27 cellular contexts compared by ENCODE assay signal in genomic region chr18:29012364-29012763, GRCh38.
"Had no signal": no experiment of that assay in that cellular context is flagged by ENCODE, and none has a peak within 500 bp of the region (broad histone marks: within the 10 kb centered on the region; RNA-seq: fewer than 3 reads in every experiment).

No MANE protein-coding gene starts in this region.

- H3K4me3 Mint-ChIP-seq: activated CD4-positive, alpha-beta T cell treated with anti-CD3 and anti-CD28 coated beads for 36 hours; activated CD8-positive, alpha-beta T cell treated with anti-CD3 and anti-CD28 coated beads for 36 hours; activated naive CD4-positive, alpha-beta T cell treated with anti-CD3 and anti-CD28 coated beads, Interleukin-2, amount 50 U/mL, for 24 hours; activated naive CD8-positive, alpha-beta T cell treated with anti-CD3 and anti-CD28 coated beads, Interleukin-2, amount 50 U/mL, for 24 hours; activated T-cell treated with anti-CD3 and anti-CD28 coated beads, Interleukin-2, amount 50 U/mL, for 72 hours; central memory CD8-positive, alpha-beta T cell; T-cell had no signal

- H3K36me3 Mint-ChIP-seq: activated naive CD4-positive, alpha-beta T cell treated with anti-CD3 and anti-CD28 coated beads, Interleukin-2, amount 50 U/mL, for 24 hours; T-cell had no signal

- H3K4me3 ChIP-seq: ascending aorta, body of pancreas, MG63, SK-N-MC had no signal

- H3K9me3 Mint-ChIP-seq: activated naive CD8-positive, alpha-beta T cell treated with anti-CD3 and anti-CD28 coated beads, Interleukin-2, amount 50 U/mL, for 24 hours; central memory CD8-positive, alpha-beta T cell had no signal

- H3K27me3 ChIP-seq: ascending aorta, body of pancreas, MG63 had no signal

- H3K27ac Mint-ChIP-seq: activated CD4-positive, alpha-beta T cell treated with anti-CD3 and anti-CD28 coated beads for 36 hours; activated CD8-positive, alpha-beta T cell treated with anti-CD3 and anti-CD28 coated beads for 36 hours; activated naive CD4-positive, alpha-beta T cell treated with anti-CD3 and anti-CD28 coated beads, Interleukin-2, amount 50 U/mL, for 24 hours; activated naive CD8-positive, alpha-beta T cell treated with anti-CD3 and anti-CD28 coated beads, Interleukin-2, amount 50 U/mL, for 24 hours; activated T-cell treated with anti-CD3 and anti-CD28 coated beads, Interleukin-2, amount 50 U/mL, for 72 hours; T-cell had no signal

- H3K27ac ChIP-seq: ascending aorta, body of pancreas, SK-N-MC had no signal

- H3K9me3 ChIP-seq: ascending aorta, body of pancreas, MG63 had no signal

- H3K27me3 Mint-ChIP-seq: activated CD4-positive, alpha-beta T cell treated with anti-CD3 and anti-CD28 coated beads for 36 hours; activated CD8-positive, alpha-beta T cell treated with anti-CD3 and anti-CD28 coated beads for 36 hours; activated naive CD4-positive, alpha-beta T cell treated with anti-CD3 and anti-CD28 coated beads, Interleukin-2, amount 50 U/mL, for 24 hours; activated naive CD8-positive, alpha-beta T cell treated with anti-CD3 and anti-CD28 coated beads, Interleukin-2, amount 50 U/mL, for 24 hours; central memory CD8-positive, alpha-beta T cell; T-cell had no signal

- H3K4me1 ChIP-seq: ascending aorta, body of pancreas had no signal

- H3K4me1 Mint-ChIP-seq: activated CD4-positive, alpha-beta T cell treated with anti-CD3 and anti-CD28 coated beads for 36 hours; activated naive CD4-positive, alpha-beta T cell treated with anti-CD3 and anti-CD28 coated beads, Interleukin-2, amount 50 U/mL, for 24 hours; activated naive CD8-positive, alpha-beta T cell treated with anti-CD3 and anti-CD28 coated beads, Interleukin-2, amount 50 U/mL, for 24 hours; central memory CD8-positive, alpha-beta T cell; T-cell had no signal

- H3K36me3 ChIP-seq: ascending aorta, MG63 had no signal

- DNase-seq: activated CD4-positive, alpha-beta T cell treated with anti-CD3 and anti-CD28 coated beads for 36 hours; activated CD4-positive, alpha-beta T cell treated with anti-CD3 and anti-CD28 coated beads, Interleukin-2, amount 50 U/mL, for 1 hour; activated CD8-positive, alpha-beta memory T cell treated with anti-CD3 and anti-CD28 coated beads, Interleukin-2, amount 50 U/mL, for 4 hours; activated CD8-positive, alpha-beta T cell treated with anti-CD3 and anti-CD28 coated beads for 36 hours; activated naive CD4-positive, alpha-beta T cell; activated naive CD8-positive, alpha-beta T cell treated with anti-CD3 and anti-CD28 coated beads, Interleukin-2, amount 50 U/mL, for 24 hours; activated T-cell treated with anti-CD3 and anti-CD28 coated beads, Interleukin-2, amount 50 U/mL, for 72 hours; amniotic stem cell; body of pancreas; MG63; MV-4-11; NCI-H1092 treated with DMSO at 0.1 percent for 48 hours; NCI-H1694 treated with DMSO at 0.1 percent for 48 hours; NCI-H2029 treated with DMSO at 0.1 percent for 48 hours; NCI-H345; NCI-H510A; NCI-H526 treated with DMSO at 0.1 percent for 48 hours; NK-92 treated with Interleukin-12 subunit alpha and Interleukin-12 subunit beta, amount 100 ng/mL, for 24 hours; OCI-M1; RPMI8226; T-cell; T-helper 2 cell; T1000 had no signal
